In genomic region chr7:74134117-74134539, GRCh38 we compare ENCODE assay signal across 10 cellular contexts. TPM values are rescaled to one million over a fixed set of nuclear protein-coding genes. Genes with fewer than 3 reads are reported as not detected.
DNase-seq lines count a peak whose midpoint lies in the region; ATAC-seq, FAIRE-seq and TF ChIP-seq lines count a peak whose summit lies in the region.
"Had no signal": no experiment of that assay in that cellular context is flagged by ENCODE, and none has a peak within 500 bp of the region (broad histone marks: within the 10 kb centered on the region; RNA-seq: fewer than 3 reads in every experiment).

No MANE protein-coding gene starts in this region.

- CTCF ChIA-PET in K562 (lab: Yijun Ruan, JAX; ENCODE audit: low intra/inter-chr PET ratio) = no interaction called here

- no peak overlapping the region for H3K56ac ChIP-seq in mesendoderm (ENCODE audit: low read length)

- no peak for TF ChIP-seq POLR2A in K562 (conservative IDR thresholded peaks at IDR 0.05)

- H4K20me1 ChIP-seq in GM23248 (ENCODE audit: insufficient read depth) (no peaks in the 10 kb centered on the region), K562 (replicated peaks; ENCODE audit: control insufficient read depth, insufficient read depth, low read length) (no peaks in the 10 kb centered on the region)

- H2AFZ ChIP-seq in GM23248 = no peak overlapping the region
- no peak overlapping the region for H2AFZ ChIP-seq in K562 (ENCODE audit: low read depth, low read length)

- H3K9ac ChIP-seq in GM23248 = no peak overlapping the region
- H3K9ac ChIP-seq in K562 (ENCODE audit: insufficient read depth in 1 of 2, low read depth in 2 of 2, low read length in 2 of 2) = no peak overlapping the region
- H3K9ac ChIP-seq in mesendoderm (ENCODE audit: low read length) = no peak overlapping the region

- H3K4ac ChIP-seq in mesendoderm (ENCODE audit: low read depth, low read length) = no peak overlapping the region

- peak; percentile 87 for ATAC-seq in K562
- no peak for ATAC-seq in HG03457 (IDR thresholded peaks at IDR 0.05; ENCODE audit: unreplicated experiment)
- ATAC-seq: left cardiac atrium had no signal

- in situ Hi-C loops in GM23248 (cut with MboI) = no loop called here
- in situ Hi-C loops in K562 (cut with MboI) = no loop called here

- H2AK5ac ChIP-seq in mesendoderm (ENCODE audit: low read length) = no peak overlapping the region

- no peak for TF ChIP-seq CTCF in K562 (IDR thresholded peaks at IDR 0.05 in 2 of 3, conservative IDR thresholded peaks at IDR 0.05 in 1 of 3; ENCODE audit: insufficient read depth in 2 of 3, low read depth in 1 of 3, low read length in 3 of 3)

- no peaks in the 10 kb centered on the region for H3F3A ChIP-seq in GM23248 (ENCODE audit: insufficient read depth)

- H3K27ac ChIP-seq in GM23248 = no peak overlapping the region
- H3K27ac ChIP-seq in K562 (ENCODE audit: extremely low read depth, low read depth, low read length) = peak overlapping the region; percentile 24; the same call in 1 of the 3 replicates
- H3K27ac ChIP-seq in mesendoderm (ENCODE audit: low read depth, low read length) = no peak overlapping the region

- no peaks in the 10 kb centered on the region for H3K79me1 ChIP-seq in mesendoderm (ENCODE audit: low read length)

- no peak overlapping the region for H3K4me3 ChIP-seq in GM23248
- H3K4me3 ChIP-seq in K562 = no peak overlapping the region
- H3K4me3 ChIP-seq in mesendoderm (ENCODE audit: low read length) = no peak overlapping the region

- intact Hi-C loops in K562 (cut with micrococcal nuclease) = no loop called here

- peak overlapping the region; percentile 28 for H3K18ac ChIP-seq in mesendoderm (ENCODE audit: low read length)

- H3K4me1 ChIP-seq in GM23248 (ENCODE audit: insufficient read depth) (0 out of 2 replicates have a peak, but pooled peaks cover 4% of the 10 kb centered on the region), K562 (replicated peaks in 1 of 2; ENCODE audit: control insufficient read depth in 2 of 2, insufficient read depth in 2 of 2, low read length in 2 of 2) (peaks cover 0 to 3% of the 10 kb centered on the region in 2 experiments; a peak in 2 of 5 replicates), mesendoderm (ENCODE audit: control insufficient read depth, low read depth, low read length) (peaks cover 2% of the 10 kb centered on the region)

- no peak for TF ChIP-seq RAD21 in K562 (CRISPR knock-in tag; conservative IDR thresholded peaks at IDR 0.05 in 1 of 2, IDR thresholded peaks at IDR 0.05 in 1 of 2)

- peak; percentile 44 for FAIRE-seq in K562 (lab: Jason Lieb, UNC)

- WGBS in GM23248 (ENCODE audit: low coverage in 1 of 2, low lambda C conversion rate in 2 of 2, missing lambda C conversion rate in 2 of 2), 2 experiments = 60 to 61% methylated on average over 8 of the region's 8 CpGs
- 26% methylated on average over 5 of the region's 8 CpGs for WGBS in K562 (ENCODE audit: insufficient coverage, low coverage, missing lambda C conversion rate)
- no CpG with 5 or more reads among the region's 8 CpGs for WGBS in mesendoderm (ENCODE audit: extremely low coverage, insufficient coverage, low lambda C conversion rate)

- H3K4me2 ChIP-seq in GM23248 (ENCODE audit: unreplicated experiment) (no peak overlapping the region), K562 (ENCODE audit: insufficient read depth, low read length) (no peak overlapping the region), mesendoderm (ENCODE audit: low read length) (no peak overlapping the region)

- no peaks in the 10 kb centered on the region for H3K9me3 ChIP-seq in GM23248 (ENCODE audit: low read depth)
- no peaks in the 10 kb centered on the region for H3K9me3 ChIP-seq in K562 (replicated peaks; ENCODE audit: control insufficient read depth, insufficient read depth, low read depth, low read length)

- no TSS peak for BruUV-seq in K562 (replicated peaks; lab: Mats Ljungman, UMichigan)

- TF ChIP-seq EP300 in K562 (IDR thresholded peaks at IDR 0.05; ENCODE audit: low read length) = peak; percentile 74

- H2BK5ac ChIP-seq in mesendoderm (ENCODE audit: low read length) = no peak overlapping the region

- no peak overlapping the region for H4K8ac ChIP-seq in mesendoderm (ENCODE audit: low read depth, low read length)

- H3K27me3 ChIP-seq in GM23248 (replicated peaks; ENCODE audit: insufficient read depth) = no peaks in the 10 kb centered on the region
- H3K27me3 ChIP-seq in K562 (ENCODE audit: control insufficient read depth in 2 of 2, insufficient read depth in 2 of 2, low read length in 2 of 2) = no peaks in the 10 kb centered on the region
- no peaks in the 10 kb centered on the region for H3K27me3 ChIP-seq in mesendoderm (ENCODE audit: insufficient read depth, low read length, poor library complexity)

- H3K9me1 ChIP-seq in K562 (ENCODE audit: control insufficient read depth, insufficient read depth, low read length) = no peaks in the 10 kb centered on the region

- no peaks in the 10 kb centered on the region for H3K9me2 ChIP-seq in GM23248 (ENCODE audit: insufficient read depth)

- POLR2A ChIA-PET in K562 (lab: Yijun Ruan, JAX) = no interaction called here

- DNase-seq in GM23248 (peak; percentile 52), OCI-M1 (lab: John Stamatoyannopoulos, UW) (peak; percentile 98), K562 (ENCODE audit: extremely low read depth in 1 of 4, low spot score in 3 of 4) (peak in 1 of 4 experiments; percentile 85), mesendoderm (no peak), NCI-H2196 (lab: John Stamatoyannopoulos, UW; ENCODE audit: unreplicated experiment) (no peak), GM19240 (ENCODE audit: insufficient read length, low spot score) (no peak)
- DNase-seq: KG1; left cardiac atrium; stimulated activated naive CD4-positive, alpha-beta T cell treated with Interleukin-2 at 50 U/mL for 16 hours had no signal

- H3K36me3 ChIP-seq in GM23248 (ENCODE audit: low read depth) (no peaks in the 10 kb centered on the region), K562 (ENCODE audit: control insufficient read depth, insufficient read depth, low read length) (no peaks in the 10 kb centered on the region), mesendoderm (ENCODE audit: control insufficient read depth, insufficient read depth, low read length) (no peaks in the 10 kb centered on the region)

- H2BK15ac ChIP-seq in mesendoderm (replicated peaks; ENCODE audit: low read depth) = no peak overlapping the region

- H4K5ac ChIP-seq in mesendoderm (ENCODE audit: low read length) = no peak overlapping the region

- H3K79me2 ChIP-seq in GM23248 (ENCODE audit: insufficient read depth) = no peaks in the 10 kb centered on the region
- no peaks in the 10 kb centered on the region for H3K79me2 ChIP-seq in K562 (ENCODE audit: control insufficient read depth, insufficient read depth, low read length)
- no peaks in the 10 kb centered on the region for H3K79me2 ChIP-seq in mesendoderm (ENCODE audit: control insufficient read depth, insufficient read depth, low read length)

- no peak overlapping the region for H3K23ac ChIP-seq in mesendoderm (ENCODE audit: low read length)

- H2BK120ac ChIP-seq in mesendoderm (ENCODE audit: low read depth, low read length) = no peak overlapping the region

TF ChIP-seq in K562, 482 proteins besides CTCF, POLR2A, EP300 and RAD21 (continues in another document):
- no peak for TF ChIP-seq KLF10 (CRISPR knock-in tag; IDR thresholded peaks at IDR 0.05)
- no peak for TF ChIP-seq SMARCE1 (IDR thresholded peaks at IDR 0.05)

RNA-seq across cellular contexts. Expression of gene EIF4H, which starts 40.0 kb away (rescaled TPM):
- total RNA-seq in GM23248 (2014; rRNA removed; shearing (Covaris generic)) = 261 and 305 TPM in 2 replicates
- 228 and 235 TPM in 2 replicates for polyA plus RNA-seq in GM23248 (2016; fragmentation: Nextera tagmentation; extraction: Ambion mirVana)
- 135 and 180 TPM in 2 replicates for total RNA-seq in K562 (2011; cell fraction: chromatin; rRNA removed; ENCODE audit: low replicate concordance)
- total RNA-seq in K562 (2011; cell fraction: nucleolus; rRNA removed) = 102 and 103 TPM in 2 replicates
- 156 and 188 TPM in 2 replicates for total RNA-seq in K562 (2011; cell fraction: nucleoplasm; rRNA removed)
- 315 and 338 TPM in 2 replicates for total RNA-seq in K562 (2014; rRNA removed)
- 262 and 319 TPM in 2 replicates for total RNA-seq in K562 (2014; rRNA removed; fragmentation: Illumina TruSeq; extraction: Trizol)
- total RNA-seq in K562 (2015; rRNA removed; fragmentation: Illumina TruSeq; extraction: Trizol) = 350 and 354 TPM in 2 replicates
- total RNA-seq in K562 (2021) = 408 and 416 TPM in 2 replicates
- 346 and 435 TPM in 2 replicates for polyA plus RNA-seq in K562 (2011; rRNA removed)
- 391 and 403 TPM in 2 replicates for polyA plus RNA-seq in K562 (2011; cell fraction: cytosol; rRNA removed)
- polyA plus RNA-seq in K562 (2011; cell fraction: nucleus; rRNA removed) = 160 and 185 TPM in 2 replicates
- polyA plus RNA-seq in K562 (2012) = 372 and 407 TPM in 2 replicates
- 319 and 334 TPM in 2 replicates for polyA plus RNA-seq in K562 (2014; fragmentation: Illumina TruSeq; extraction: Trizol)
- polyA plus RNA-seq in K562 (2014; fragmentation: Nextera tagmentation; extraction: Ambion mirVana) = 10 to 100 TPM; 11.0 to 15.9 TPM
- 369 and 425 TPM in 2 replicates for polyA plus RNA-seq in K562 (2014; rRNA removed)
- polyA minus RNA-seq in K562 (2011; rRNA and poly(A)+ RNA removed) = 295 and 304 TPM in 2 replicates
- polyA minus RNA-seq in K562 (2011; cell fraction: cytosol; rRNA and poly(A)+ RNA removed) = 159 and 193 TPM in 2 replicates
- polyA minus RNA-seq in K562 (2011; cell fraction: nucleus; rRNA and poly(A)+ RNA removed) = 95.7 and 151 TPM in 2 replicates
- polyA plus RNA-seq in mesendoderm (2013, experiment 1 of 2) = 274 TPM
- polyA plus RNA-seq in mesendoderm (2013, experiment 2 of 2) = 271 TPM

RNA-seq across cellular contexts. Expression of gene LIMK1, which starts 50.5 kb away (rescaled TPM):
- total RNA-seq in GM23248 (2014; rRNA removed; shearing (Covaris generic)) = 30.0 and 37.3 TPM in 2 replicates
- 3.9 TPM in 2 replicates for polyA plus RNA-seq in GM23248 (2016; fragmentation: Nextera tagmentation; extraction: Ambion mirVana)
- total RNA-seq in K562 (2011; cell fraction: chromatin; rRNA removed; ENCODE audit: low replicate concordance) = 23.2 and 66.1 TPM in 2 replicates
- total RNA-seq in K562 (2011; cell fraction: nucleolus; rRNA removed) = 28.6 and 29.9 TPM in 2 replicates
- 24.9 and 30.2 TPM in 2 replicates for total RNA-seq in K562 (2011; cell fraction: nucleoplasm; rRNA removed)
- 21.1 and 23.1 TPM in 2 replicates for total RNA-seq in K562 (2014; rRNA removed)
- 5.1 and 6.4 TPM in 2 replicates for total RNA-seq in K562 (2014; rRNA removed; fragmentation: Illumina TruSeq; extraction: Trizol)
- 15.0 and 16.0 TPM in 2 replicates for total RNA-seq in K562 (2015; rRNA removed; fragmentation: Illumina TruSeq; extraction: Trizol)
- total RNA-seq in K562 (2021) = 29.0 and 30.0 TPM in 2 replicates
- 14.3 and 17.7 TPM in 2 replicates for polyA plus RNA-seq in K562 (2011; rRNA removed)
- 17.9 and 46.8 TPM in 2 replicates for polyA plus RNA-seq in K562 (2011; cell fraction: cytosol; rRNA removed)
- 22.4 and 50.0 TPM in 2 replicates for polyA plus RNA-seq in K562 (2011; cell fraction: nucleus; rRNA removed)
- 18.8 and 23.1 TPM in 2 replicates for polyA plus RNA-seq in K562 (2012)
- 24.5 and 36.9 TPM in 2 replicates for polyA plus RNA-seq in K562 (2014; fragmentation: Illumina TruSeq; extraction: Trizol)
- under 1 TPM; 0.14 to 0.38 TPM for polyA plus RNA-seq in K562 (2014; fragmentation: Nextera tagmentation; extraction: Ambion mirVana)
- 15.9 and 18.1 TPM in 2 replicates for polyA plus RNA-seq in K562 (2014; rRNA removed)
- polyA minus RNA-seq in K562 (2011; rRNA and poly(A)+ RNA removed) = 6.9 and 18.5 TPM in 2 replicates
- 15.1 and 16.3 TPM in 2 replicates for polyA minus RNA-seq in K562 (2011; cell fraction: cytosol; rRNA and poly(A)+ RNA removed)
- 6.2 and 7.5 TPM in 2 replicates for polyA minus RNA-seq in K562 (2011; cell fraction: nucleus; rRNA and poly(A)+ RNA removed)
- 47.9 TPM for polyA plus RNA-seq in mesendoderm (2013, experiment 1 of 2)
- 48.4 TPM for polyA plus RNA-seq in mesendoderm (2013, experiment 2 of 2)

Comparison
In these comparisons a context has a peak if more than half of its experiments do, and no peak if none do; other contexts are left out.
1. DNase-seq: peak in GM23248 (single experiment) and OCI-M1 (single experiment); none in mesendoderm (single experiment), NCI-H2196 (single experiment) and GM19240 (single experiment).